Comparison of ENCODE assay signal across 8 cellular contexts in the genomic region with DNA sequence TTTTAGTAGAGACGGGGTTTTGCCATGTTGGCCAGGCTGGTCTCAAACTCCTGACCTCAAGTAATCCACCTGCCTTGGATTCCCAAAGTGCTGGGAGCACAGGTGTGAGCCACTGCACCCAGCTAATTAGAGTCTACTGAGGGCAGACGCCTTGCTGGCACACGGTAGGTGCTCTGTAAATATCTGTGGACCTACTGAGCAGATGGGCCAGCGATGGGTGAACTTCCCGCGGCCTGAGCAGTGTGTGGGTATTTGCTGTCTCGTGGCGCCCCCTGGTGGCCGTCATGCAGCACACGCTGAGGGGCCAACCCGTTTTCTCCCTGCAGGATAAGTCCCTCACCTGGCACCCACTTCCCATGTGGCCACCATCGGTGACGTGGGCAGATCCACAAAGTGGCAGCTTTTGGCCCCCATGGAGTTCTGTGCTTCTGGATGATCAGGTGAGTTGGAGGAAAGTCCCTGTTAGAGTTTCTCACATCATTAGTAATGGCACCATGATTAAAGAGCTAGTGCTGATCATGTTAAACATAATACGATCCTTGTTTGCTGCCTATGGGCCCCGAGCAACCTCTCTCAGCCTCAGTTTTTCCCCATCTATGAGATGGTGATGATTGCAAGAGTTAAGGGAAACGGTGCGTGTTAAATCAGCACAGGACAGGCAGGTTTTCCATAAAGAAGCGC. TPM values are rescaled to one million over a fixed set of nuclear protein-coding genes. Genes with fewer than 3 reads are reported as not detected.
DNase-seq lines count a peak whose midpoint lies in the region; FAIRE-seq and TF ChIP-seq lines count a peak whose summit lies in the region.

No MANE protein-coding gene starts in this region.

- no peaks in the 10 kb centered on the region for H3K27me3 ChIP-seq in HAP-1 (ENCODE audit: low read depth)
- H3K27me3 ChIP-seq in bronchial epithelial cell (ENCODE audit: control insufficient read depth, insufficient read depth, low read length) = no peaks in the 10 kb centered on the region
- no peaks in the 10 kb centered on the region for H3K27me3 ChIP-seq in keratinocyte (ENCODE audit: control insufficient read depth, extremely low read depth, insufficient read depth, low read length)

- H3K4me1 ChIP-seq in HAP-1 (no peaks in the 10 kb centered on the region), keratinocyte (ENCODE audit: control insufficient read depth, extremely low read depth, insufficient read depth, low read length) (no peaks in the 10 kb centered on the region)

- in situ Hi-C loops in HAP-1 (cut with MboI; ENCODE audit: low sequenced_read_pairs) = no loop called here

- DNase-seq in COLO668 (lab: John Stamatoyannopoulos, UW; ENCODE audit: unreplicated experiment) (peak; percentile 83), HAP-1 (ENCODE audit: low spot score in 2 of 2) (peak; percentile 53 to 89), NCI-H2171 (lab: John Stamatoyannopoulos, UW) (peak; percentile 68), bronchial epithelial cell (ENCODE audit: low read depth) (peak; percentile 59), keratinocyte (ENCODE audit: low read depth, low spot score) (peak; percentile 32), NCI-H187 treated with DMSO at 0.1 percent for 48 hours (lab: John Stamatoyannopoulos, UW) (no peak)
- peak; percentile 64 for DNase-seq in activated CD4-positive, CD25-positive, alpha-beta regulatory T cell treated with anti-CD3 and anti-CD28 coated beads, Interleukin-2, amount 50 U/mL, for 16 hours (ENCODE audit: low read depth, low spot score)
- peak; percentile 71 to 72 for DNase-seq in stimulated activated CD4-positive, alpha-beta T cell treated with anti-CD3 and anti-CD28 coated beads, Interleukin-1b, Interleukin-23, amount 100 ng/mL, for 4 hours (ENCODE audit: low read depth in 2 of 2)

- FAIRE-seq in bronchial epithelial cell (lab: Jason Lieb, UNC) (no peak), keratinocyte (lab: Jason Lieb, UNC) (no peak)

- dilution Hi-C loops in keratinocyte (cut with MboI; ENCODE audit: extremely low pct_ligation_motif_present, low sequenced_read_pairs) = loop anchor here (10.0 kb wide), 1 partner anchor 186 kb away; no protein-coding TSS in a partner anchor

- H3K4me3 ChIP-seq in HAP-1 = no peak overlapping the region
- no peak overlapping the region for H3K4me3 ChIP-seq in bronchial epithelial cell (ENCODE audit: low read depth, low read length)
- H3K4me3 ChIP-seq in keratinocyte (ENCODE audit: control insufficient read depth in 2 of 3, extremely low read depth in 1 of 3, insufficient read depth in 2 of 3, low read depth in 1 of 3, low read length in 3 of 3) = no peak overlapping the region

- H3K36me3 ChIP-seq in HAP-1 (replicated peaks) (peaks cover 2% of the 10 kb centered on the region), bronchial epithelial cell (ENCODE audit: control insufficient read depth, insufficient read depth, low read length) (peaks cover 9% of the 10 kb centered on the region), keratinocyte (ENCODE audit: control insufficient read depth in 2 of 2, extremely low read depth in 1 of 2, insufficient read depth in 2 of 2, low read length in 2 of 2) (peaks cover 8 to 14% of the 10 kb centered on the region in 2 experiments)

- H4K20me1 ChIP-seq in keratinocyte (ENCODE audit: control insufficient read depth, extremely low read depth, insufficient read depth, low read length) = no peaks in the 10 kb centered on the region

- H3K9ac ChIP-seq in keratinocyte (ENCODE audit: control insufficient read depth, extremely low read depth, insufficient read depth, low read length) = no peak overlapping the region

- H3K79me2 ChIP-seq in keratinocyte (ENCODE audit: control insufficient read depth, insufficient read depth, low read length) = no peaks in the 10 kb centered on the region

- TF ChIP-seq CTCF in bronchial epithelial cell (IDR thresholded peaks at IDR 0.05; ENCODE audit: insufficient read depth, low read length, severe bottlenecking) = peak; percentile 94
- peak; percentile 91 to 95 (median 95) for TF ChIP-seq CTCF in keratinocyte (optimal IDR thresholded peaks at IDR 0.05 in 1 of 3, IDR thresholded peaks at IDR 0.05 in 1 of 3, conservative IDR thresholded peaks at IDR 0.05 in 1 of 3; ENCODE audit: extremely low read depth in 1 of 3, insufficient read depth in 2 of 3, low read length in 3 of 3)

- no peak overlapping the region for H3K27ac ChIP-seq in keratinocyte (ENCODE audit: control insufficient read depth, insufficient read depth, low read length)

- no peak overlapping the region for H2AFZ ChIP-seq in keratinocyte (ENCODE audit: control insufficient read depth, low read length)

- H3K9me3 ChIP-seq in HAP-1 (no peaks in the 10 kb centered on the region), keratinocyte (ENCODE audit: control insufficient read depth, low read depth, low read length) (peaks cover 3% of the 10 kb centered on the region)

- no peak overlapping the region for H3K4me2 ChIP-seq in keratinocyte (ENCODE audit: control insufficient read depth, extremely low read depth, insufficient read depth, low read depth, low read length)

- H3K9me1 ChIP-seq in keratinocyte (ENCODE audit: control insufficient read depth, extremely low read depth, insufficient read depth, low read length) = no peaks in the 10 kb centered on the region

RNA-seq across cellular contexts. Expression of a gene that starts 40.7 kb away (rescaled TPM):
- total RNA-seq in bronchial epithelial cell = 59.1 and 68.7 TPM in 2 replicates
- 36.1 to 58.9 TPM (median 37.8 TPM) in 3 replicates for polyA plus RNA-seq in keratinocyte
- 12.3 TPM for polyA plus RNA-seq in keratinocyte (2011; ENCODE audit: low read depth)
- 53.5 and 81.2 TPM in 2 replicates for polyA plus RNA-seq in keratinocyte (2011; cell fraction: cytosol; rRNA removed)
- 98.1 and 113 TPM in 2 replicates for polyA plus RNA-seq in keratinocyte (2011; cell fraction: nucleus; rRNA removed)
- 31.7 and 40.2 TPM in 2 replicates for polyA plus RNA-seq in keratinocyte (2012; ENCODE audit: low replicate concordance)
- polyA minus RNA-seq in keratinocyte = 37.9 to 225 TPM (median 43.5 TPM) in 3 replicates
- polyA minus RNA-seq in keratinocyte (2011; cell fraction: cytosol; rRNA and poly(A)+ RNA removed) = 27.6 TPM
- polyA minus RNA-seq in keratinocyte (2011; cell fraction: nucleus; rRNA and poly(A)+ RNA removed) = 47.8 and 66.1 TPM in 2 replicates

RNA-seq across cellular contexts. Expression of a gene that starts 57.0 kb away (rescaled TPM):
- 7.1 and 9.3 TPM in 2 replicates for total RNA-seq in bronchial epithelial cell
- 2.6 to 3.6 TPM (median 3.3 TPM) in 3 replicates for polyA plus RNA-seq in keratinocyte
- 19.8 TPM for polyA plus RNA-seq in keratinocyte (2011; ENCODE audit: low read depth)
- polyA plus RNA-seq in keratinocyte (2011; cell fraction: cytosol; rRNA removed) = 1.7 and 1.9 TPM in 2 replicates
- 4.4 and 4.8 TPM in 2 replicates for polyA plus RNA-seq in keratinocyte (2011; cell fraction: nucleus; rRNA removed)
- 3.4 and 8.9 TPM in 2 replicates for polyA plus RNA-seq in keratinocyte (2012; ENCODE audit: low replicate concordance)
- 4.6 to 8.8 TPM (median 8.7 TPM) in 3 replicates for polyA minus RNA-seq in keratinocyte
- polyA minus RNA-seq in keratinocyte (2011; cell fraction: cytosol; rRNA and poly(A)+ RNA removed) = 1.9 TPM
- 3.7 and 6.8 TPM in 2 replicates for polyA minus RNA-seq in keratinocyte (2011; cell fraction: nucleus; rRNA and poly(A)+ RNA removed)
